21 cellular contexts compared by ENCODE assay signal in the genomic region with DNA sequence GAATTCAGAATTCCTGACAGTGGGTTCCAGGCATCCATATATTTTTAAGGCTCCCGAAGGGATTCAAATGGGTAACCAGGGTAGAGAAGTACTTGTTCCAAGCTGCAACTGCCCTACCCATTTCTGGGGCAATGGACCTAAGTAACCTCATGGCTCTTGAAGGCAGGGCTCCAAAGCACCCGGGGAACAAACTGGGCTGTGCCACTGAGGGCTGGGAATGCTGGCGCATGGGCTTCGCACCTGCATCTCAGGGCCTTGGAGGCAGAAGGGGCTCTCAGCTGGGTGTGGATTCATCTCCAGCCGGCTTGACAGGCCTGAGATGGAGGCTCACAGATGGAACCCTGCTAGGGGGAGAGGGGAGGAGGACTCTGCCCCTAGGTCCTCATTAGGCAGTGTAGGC.
DNase-seq lines count a peak whose midpoint lies in the region; ATAC-seq and TF ChIP-seq lines count a peak whose summit lies in the region.
"Had no signal": no experiment of that assay in that cellular context is flagged by ENCODE, and none has a peak within 500 bp of the region (broad histone marks: within the 10 kb centered on the region; RNA-seq: fewer than 3 reads in every experiment).

No MANE protein-coding gene starts in this region.

- WGBS in H9 (ENCODE audit: extremely low coverage, insufficient read length, low lambda C conversion rate) = no CpG with 5 or more reads among the region's 5 CpGs
- WGBS in neuronal stem cell (ENCODE audit: extremely low coverage in 2 of 2, insufficient read length in 2 of 2, insufficient replicate concordance in 1 of 2), 2 donors = no CpG with 5 or more reads among the region's 5 CpGs
- WGBS in endodermal cell (ENCODE audit: insufficient coverage in 1 of 2, insufficient read length in 1 of 2), 2 experiments = 83% methylated on average over 5 of the region's 5 CpGs

- H3K4me1 Mint-ChIP-seq in H9 = peaks cover 33 to 35% of the 10 kb centered on the region in 2 experiments
- peaks cover 17% of the 10 kb centered on the region for H3K4me1 Mint-ChIP-seq in glutamatergic neuron (ENCODE audit: low read depth, unreplicated experiment)
- peaks cover 5% of the 10 kb centered on the region for H3K4me1 Mint-ChIP-seq in endodermal cell

- H3K23me2 ChIP-seq in H9 (ENCODE audit: insufficient read length, low read depth, low read length, poor library complexity, severe bottlenecking) = no peaks in the 10 kb centered on the region

- H3K14ac ChIP-seq in H9 (ENCODE audit: insufficient read depth, low read length) (no peak overlapping the region), neuronal stem cell (ENCODE audit: low read length) (no peak overlapping the region)

- DNase-seq in Ammon's horn (ENCODE audit: low spot score) (peak; percentile 9), H9 (peak; percentile 35), glutamatergic neuron (peak; percentile 67), neuronal stem cell (ENCODE audit: low spot score) (no peak), endodermal cell (no peak)
- DNase-seq: 8988T; ACHN; CD4-positive, alpha-beta T cell; GDM1; H7; IMR-90; KG1; MM.1S; NCI-H2029; NCI-H526; NK-92 treated with Interleukin-12 subunit alpha and Interleukin-12 subunit beta, amount 100 ng/mL, for 24 hours; PC-3; SK-N-SH had no signal

- no peak overlapping the region for H2BK20ac ChIP-seq in H9 (ENCODE audit: low read depth, low read length, poor library complexity, severe bottlenecking)

- no peak overlapping the region for H3K27ac ChIP-seq in H9 (ENCODE audit: insufficient read length, low read depth, low read length)
- no peak overlapping the region for H3K27ac ChIP-seq in neuronal stem cell (replicated peaks; ENCODE audit: low read length)
- no peak overlapping the region for H3K27ac ChIP-seq in endodermal cell (ENCODE audit: low read depth, low read length)

- no peaks in the 10 kb centered on the region for H4K20me1 ChIP-seq in H9 (ENCODE audit: control insufficient read depth, insufficient read depth, insufficient read length)

- ATAC-seq in GM18519 (IDR thresholded peaks at IDR 0.05; ENCODE audit: low FRiP score, unreplicated experiment) (no peak), GM21526 (IDR thresholded peaks at IDR 0.05; ENCODE audit: low FRiP score, unreplicated experiment) (no peak)
- ATAC-seq: GM12878, PC-3 had no signal

- H2BK15ac ChIP-seq in H9 (ENCODE audit: low read depth, low read length) (no peak overlapping the region), neuronal stem cell (ENCODE audit: low read length) (no peak overlapping the region)

- H3K9me3 Mint-ChIP-seq in H9 (peaks cover 17 to 20% of the 10 kb centered on the region in 2 experiments), glutamatergic neuron (ENCODE audit: unreplicated experiment) (peaks cover 19% of the 10 kb centered on the region), endodermal cell (peaks cover 18% of the 10 kb centered on the region)
- H3K9me3 Mint-ChIP-seq: CD4-positive, alpha-beta T cell had no signal

- H2BK12ac ChIP-seq in H9 (ENCODE audit: insufficient read length, low read depth, low read length) (no peak overlapping the region), neuronal stem cell (ENCODE audit: low read length) (no peak overlapping the region)

- H2BK120ac ChIP-seq in H9 (ENCODE audit: low read depth, low read length, poor library complexity, severe bottlenecking) (no peak overlapping the region), neuronal stem cell (ENCODE audit: low read depth, low read length) (no peak overlapping the region)

- no peaks in the 10 kb centered on the region; the same call in 1 of the 2 replicates for H3K4me1 ChIP-seq in H9 (ENCODE audit: insufficient read depth, low read length)
- H3K4me1 ChIP-seq in neuronal stem cell (ENCODE audit: control insufficient read depth in 2 of 2, insufficient read depth in 1 of 2, low read depth in 1 of 2, low read length in 2 of 2) = no peaks in the 10 kb centered on the region
- H3K4me1 ChIP-seq in endodermal cell (ENCODE audit: control insufficient read depth, insufficient read depth, low read length) = no peaks in the 10 kb centered on the region

- H2AFZ ChIP-seq in H9 (ENCODE audit: low read length) = no peak overlapping the region
- peak overlapping the region; percentile 26 for H2AFZ ChIP-seq in neuronal stem cell (ENCODE audit: low read length)

- no peak overlapping the region for H3K9ac ChIP-seq in H9 (ENCODE audit: extremely low read depth, insufficient read length, low read length)
- H3K9ac ChIP-seq in neuronal stem cell (ENCODE audit: low read depth, low read length, poor library complexity) = no peak overlapping the region
- H3K9ac ChIP-seq in endodermal cell (ENCODE audit: extremely low read depth, low read length, poor library complexity, severe bottlenecking) = no peak overlapping the region
- H3K9ac ChIP-seq: SK-N-SH had no signal

- no peak overlapping the region for H4K8ac ChIP-seq in H9 (replicated peaks; ENCODE audit: insufficient read length, low read depth, low read length)
- H4K8ac ChIP-seq in neuronal stem cell (ENCODE audit: low read depth, low read length) = no peak overlapping the region

- no peak overlapping the region for H3K4ac ChIP-seq in H9 (ENCODE audit: low read depth, low read length)
- no peak overlapping the region for H3K4ac ChIP-seq in neuronal stem cell (ENCODE audit: low read length)

- TF ChIP-seq CTCF in H9 (conservative IDR thresholded peaks at IDR 0.05) = no peak
- no peak for TF ChIP-seq CTCF in glutamatergic neuron (IDR thresholded peaks at IDR 0.05; ENCODE audit: partially characterized antibody, unreplicated experiment)
- TF ChIP-seq CTCF in endodermal cell (conservative IDR thresholded peaks at IDR 0.05) = no peak

- H3K18ac ChIP-seq in H9 (ENCODE audit: insufficient read length, low read depth, low read length) (no peak overlapping the region), neuronal stem cell (ENCODE audit: low read length) (no peak overlapping the region)

- H3T11ph ChIP-seq in H9 (ENCODE audit: low read length) = no peak overlapping the region

- H3K36me3 ChIP-seq in neuronal stem cell (replicated peaks in 1 of 2; ENCODE audit: control insufficient read depth in 2 of 2, insufficient read depth in 2 of 2, low read length in 2 of 2) (no peaks in the 10 kb centered on the region), endodermal cell (ENCODE audit: control insufficient read depth, insufficient read depth, low read length) (no peaks in the 10 kb centered on the region)

- H3K9me3 ChIP-seq in H9 (ENCODE audit: control insufficient read depth, low read depth, low read length) (no peaks in the 10 kb centered on the region), neuronal stem cell (replicated peaks in 1 of 2; ENCODE audit: control insufficient read depth in 2 of 2, insufficient read depth in 1 of 2, low read depth in 1 of 2, low read length in 2 of 2) (no peaks in the 10 kb centered on the region), endodermal cell (ENCODE audit: control insufficient read depth, low read length) (no peaks in the 10 kb centered on the region)
- H3K9me3 ChIP-seq: SK-N-SH had no signal

- H2AK5ac ChIP-seq in H9 (ENCODE audit: insufficient read length, low read length) = no peak overlapping the region
- no peak overlapping the region for H2AK5ac ChIP-seq in neuronal stem cell (ENCODE audit: low read depth, low read length)

- H3K27ac Mint-ChIP-seq in H9 (no peak overlapping the region), glutamatergic neuron (ENCODE audit: unreplicated experiment) (peak overlapping the region; percentile 88), endodermal cell (no peak overlapping the region)
- H3K27ac Mint-ChIP-seq: CD4-positive, alpha-beta T cell had no signal

- H3K79me1 ChIP-seq in H9 (ENCODE audit: insufficient read depth, low read depth, low read length, poor library complexity, severe bottlenecking) = no peaks in the 10 kb centered on the region
- H3K79me1 ChIP-seq in neuronal stem cell (ENCODE audit: low read depth, low read length) = no peaks in the 10 kb centered on the region

- no peaks in the 10 kb centered on the region for H3K27me3 ChIP-seq in H9 (ENCODE audit: insufficient read depth, low read length)
- H3K27me3 ChIP-seq in neuronal stem cell (ENCODE audit: control insufficient read depth in 3 of 3, insufficient read depth in 3 of 3, low read depth in 1 of 3, low read length in 3 of 3) = no peaks in the 10 kb centered on the region
- no peaks in the 10 kb centered on the region for H3K27me3 ChIP-seq in endodermal cell (ENCODE audit: control insufficient read depth, insufficient read depth, low read length, poor library complexity, severe bottlenecking)

- H4K5ac ChIP-seq in H9 (ENCODE audit: insufficient read length, low read depth, low read length) = no peak overlapping the region

- peaks cover 6% of the 10 kb centered on the region for H3K27me3 Mint-ChIP-seq in H9 (ENCODE audit: low read depth)
- peaks cover 11% of the 10 kb centered on the region for H3K27me3 Mint-ChIP-seq in glutamatergic neuron (ENCODE audit: unreplicated experiment)
- H3K27me3 Mint-ChIP-seq in endodermal cell (ENCODE audit: insufficient read depth) = peaks cover 28% of the 10 kb centered on the region

- H3K56ac ChIP-seq in H9 (ENCODE audit: insufficient read length, low read depth, low read length) = no peak overlapping the region

- no peak overlapping the region for H3K4me3 Mint-ChIP-seq in H9
- H3K4me3 Mint-ChIP-seq in glutamatergic neuron (ENCODE audit: unreplicated experiment) = peak overlapping the region; percentile 74
- no peak overlapping the region for H3K4me3 Mint-ChIP-seq in endodermal cell
- H3K4me3 Mint-ChIP-seq: CD4-positive, alpha-beta T cell had no signal

- H3K4me3 ChIP-seq in neuronal stem cell (ENCODE audit: low read length in 2 of 2) (no peak overlapping the region), endodermal cell (ENCODE audit: low read length) (no peak overlapping the region)
- H3K4me3 ChIP-seq: GM12878 had no signal

- H3K79me2 ChIP-seq in H9 (ENCODE audit: insufficient read depth, low read length) = no peaks in the 10 kb centered on the region

- H3K23ac ChIP-seq in H9 (ENCODE audit: insufficient read length, low read depth, low read length) (no peak overlapping the region), neuronal stem cell (ENCODE audit: low read depth, low read length, poor library complexity) (no peak overlapping the region)

- H3K36me3 Mint-ChIP-seq in H9 (ENCODE audit: insufficient read depth in 1 of 3, low read depth in 3 of 3) (peaks cover 4 to 18% (median 11%) of the 10 kb centered on the region in 3 experiments), glutamatergic neuron (ENCODE audit: unreplicated experiment) (peaks cover 2% of the 10 kb centered on the region), endodermal cell (ENCODE audit: low read depth) (peaks cover 6% of the 10 kb centered on the region)

- no peak overlapping the region for H2BK5ac ChIP-seq in H9 (ENCODE audit: insufficient read length, low read length)
- H2BK5ac ChIP-seq in neuronal stem cell (ENCODE audit: low read length) = no peak overlapping the region

- H3K4me2 ChIP-seq in H9 (ENCODE audit: insufficient read depth, insufficient read length, low read length) (no peak overlapping the region), neuronal stem cell (ENCODE audit: insufficient read depth, low read length, poor library complexity, severe bottlenecking) (no peak overlapping the region)
- H3K4me2 ChIP-seq: SK-N-SH had no signal

- H4K91ac ChIP-seq in H9 (ENCODE audit: insufficient read length, low read depth, low read length) (no peak overlapping the region), neuronal stem cell (ENCODE audit: low read depth, low read length, poor library complexity) (no peak overlapping the region)

Comparison
In these comparisons a context has a peak if more than half of its experiments do, and no peak if none do; other contexts are left out.
1. DNase-seq: peak in Ammon's horn (single experiment), H9 (single experiment) and glutamatergic neuron (single experiment); none in neuronal stem cell (single experiment) and endodermal cell (single experiment).